In the genomic region with DNA sequence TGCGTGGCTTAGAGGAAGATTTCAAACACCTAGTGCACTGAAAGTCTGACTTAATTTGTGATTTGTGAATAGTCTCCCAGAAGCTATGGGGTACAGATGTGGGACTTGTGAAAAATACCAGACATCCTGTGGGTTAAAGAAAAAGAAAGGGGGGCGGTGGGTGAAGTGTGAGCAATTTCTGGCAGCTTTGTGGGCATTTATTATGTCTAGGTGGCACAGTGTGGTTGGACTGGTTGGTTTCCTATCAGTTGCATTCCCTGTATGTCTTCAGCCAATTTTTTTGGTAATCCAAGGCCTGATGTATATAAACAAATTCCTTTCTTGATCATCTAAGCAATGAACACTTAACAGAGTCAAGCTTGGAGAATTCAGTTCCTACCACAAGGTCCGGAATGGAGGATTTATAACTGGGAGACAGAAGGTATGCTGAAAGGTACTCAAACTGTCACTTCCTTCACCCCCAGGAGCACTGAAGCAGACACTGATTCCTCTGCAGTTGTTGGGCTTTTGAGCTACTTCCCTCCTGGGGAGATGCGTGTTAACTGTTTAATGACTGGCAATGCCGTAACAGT, we compare ENCODE assay signal across 18 cellular contexts.
DNase-seq lines count a peak whose midpoint lies in the region; ATAC-seq, FAIRE-seq and TF ChIP-seq lines count a peak whose summit lies in the region.
"Had no signal": no experiment of that assay in that cellular context is flagged by ENCODE, and none has a peak within 500 bp of the region (broad histone marks: within the 10 kb centered on the region; RNA-seq: fewer than 3 reads in every experiment).

No MANE protein-coding gene starts in this region.

- no peak for TF ChIP-seq CTCF in WTC11 (IDR thresholded peaks at IDR 0.05)

- FAIRE-seq in urothelium cell line (lab: Jason Lieb, UNC) = no peak
- FAIRE-seq: GM12892 had no signal

- no peaks in the 10 kb centered on the region for H3K36me3 Mint-ChIP-seq in activated naive CD4-positive, alpha-beta T cell treated with anti-CD3 and anti-CD28 coated beads, Interleukin-2, amount 50 U/mL, for 72 hours
- no peaks in the 10 kb centered on the region for H3K36me3 Mint-ChIP-seq in WTC11

- peak; percentile 43 to 79 for ATAC-seq in activated naive CD4-positive, alpha-beta T cell treated with anti-CD3 and anti-CD28 coated beads, Interleukin-2, amount 50 U/mL, for 72 hours
- peak; percentile 85 for ATAC-seq in WTC11
- ATAC-seq: foreskin keratinocyte, HCT116, left lung had no signal

- DNase-seq in activated naive CD4-positive, alpha-beta T cell treated with anti-CD3 and anti-CD28 coated beads, Interleukin-2, amount 50 U/mL, for 72 hours (ENCODE audit: low spot score in 2 of 2) = peak in 1 of 2 donors; percentile 4
- no peak for DNase-seq in activated naive CD4-positive, alpha-beta T cell treated with anti-CD3 and anti-CD28 coated beads, Interleukin-2, amount 50 U/mL, for 16 hours
- DNase-seq in WTC11 (ENCODE audit: low spot score) (peak; percentile 20), kidney tubule cell (ENCODE audit: low spot score) (peak; percentile 19), urothelium cell line (ENCODE audit: low spot score) (peak; percentile 12), NCI-H510A treated with DMSO at 0.1 percent for 48 hours (lab: John Stamatoyannopoulos, UW) (no peak), putamen (ENCODE audit: low spot score) (no peak), NCI-H2029 (lab: John Stamatoyannopoulos, UW) (no peak)
- DNase-seq: aorta; DMS153; effector CD4-positive, alpha-beta T cell; left lung; NCI-H146; SIG-M5; upper lobe of left lung had no signal

- H3K9me3 Mint-ChIP-seq in activated naive CD4-positive, alpha-beta T cell treated with anti-CD3 and anti-CD28 coated beads, Interleukin-2, amount 50 U/mL, for 72 hours = no peaks in the 10 kb centered on the region
- no peaks in the 10 kb centered on the region for H3K9me3 Mint-ChIP-seq in WTC11

- CTCF ChIA-PET in WTC11 (lab: Charles Lee) = interaction anchor here (1.0 to 1.5 kb wide), 2 partner anchors 14 to 62 kb away, joined by 3 read pairs; no protein-coding TSS in a partner anchor

- H3K4me1 Mint-ChIP-seq in WTC11 = peaks cover 61% of the 10 kb centered on the region

- H3K27me3 Mint-ChIP-seq in WTC11 (ENCODE audit: low read depth) = no peaks in the 10 kb centered on the region

- no peak overlapping the region for H3K4me3 Mint-ChIP-seq in WTC11

- peak overlapping the region in 1 of 2 donors; percentile 18 for H3K27ac Mint-ChIP-seq in activated naive CD4-positive, alpha-beta T cell treated with anti-CD3 and anti-CD28 coated beads, Interleukin-2, amount 50 U/mL, for 72 hours
- H3K27ac Mint-ChIP-seq in WTC11 = no peak overlapping the region; the same call in none of the 2 replicates

- POLR2A ChIA-PET in WTC11 (lab: Charles Lee) = interaction anchor here (0.7 kb wide), 1 partner anchor 62 kb away, joined by 3 read pairs; no protein-coding TSS in a partner anchor

TF ChIP-seq in WTC11, 78 proteins besides CTCF, POLR2A, EP300 and RAD21:
- TF ChIP-seq TCF7 (CRISPR knock-in tag; IDR thresholded peaks at IDR 0.05; ENCODE audit: low read depth) (no peak), ETV6 (CRISPR knock-in tag; IDR thresholded peaks at IDR 0.05) (0 out of 2 replicates have a peak, but pooled peaks have one; percentile 31)

Comparison
In these comparisons a context has a peak if more than half of its experiments do, and no peak if none do; other contexts are left out.
1. DNase-seq: peak in WTC11 (single experiment), kidney tubule cell (single experiment) and urothelium cell line (single experiment); none in activated naive CD4-positive, alpha-beta T cell treated with anti-CD3 and anti-CD28 coated beads, Interleukin-2, amount 50 U/mL, for 16 hours (single experiment), NCI-H510A treated with DMSO at 0.1 percent for 48 hours (single experiment), putamen (single experiment) and NCI-H2029 (single experiment).